Comparison of ENCODE assay signal across 15 cellular contexts in genomic region chr4:8612646-8613045, GRCh38. TPM values are rescaled to one million over a fixed set of nuclear protein-coding genes. Genes with fewer than 3 reads are reported as not detected.
A peak's percentile ranks its signal among the peaks of the same experiment; 100 is the strongest.
DNase-seq lines count a peak whose midpoint lies in the region; ATAC-seq and TF ChIP-seq lines count a peak whose summit lies in the region.
"Had no signal": no experiment of that assay in that cellular context is flagged by ENCODE, and none has a peak within 500 bp of the region (broad histone marks: within the 10 kb centered on the region; RNA-seq: fewer than 3 reads in every experiment).

No MANE protein-coding gene starts in this region.

- H3K9me3 ChIP-seq in heart right ventricle, result no peaks in the 10 kb centered on the region
- no peaks in the 10 kb centered on the region for H3K9me3 ChIP-seq in right cardiac atrium (ENCODE audit: control insufficient read depth, low read length)
- H3K9me3 ChIP-seq in neuronal stem cell (replicated peaks in 1 of 2; ENCODE audit: control insufficient read depth in 2 of 2, insufficient read depth in 1 of 2, low read depth in 1 of 2, low read length in 2 of 2), result peaks cover 0 to 2% of the 10 kb centered on the region in 2 donors
- H3K9me3 ChIP-seq in CD8-positive, alpha-beta memory T cell (ENCODE audit: low read length), result no peaks in the 10 kb centered on the region
- H3K9me3 ChIP-seq: Caco-2, HAP-1 had no signal

- H3K27me3 ChIP-seq in heart right ventricle (peaks cover 0 to 23% (median 7%) of the 10 kb centered on the region in 7 donors), right cardiac atrium (ENCODE audit: control insufficient read depth, insufficient read depth) (no peaks in the 10 kb centered on the region), neuronal stem cell (ENCODE audit: control insufficient read depth in 3 of 3, insufficient read depth in 3 of 3, low read depth in 1 of 3, low read length in 3 of 3) (peaks cover 0 to 11% (median 0%) of the 10 kb centered on the region in 3 experiments)
- no peaks in the 10 kb centered on the region for H3K27me3 ChIP-seq in CD8-positive, alpha-beta memory T cell (ENCODE audit: insufficient read depth, low read length, poor library complexity, severe bottlenecking)

- H3K4me1 ChIP-seq in heart right ventricle (peaks cover 0 to 43% (median 15%) of the 10 kb centered on the region in 9 donors), right cardiac atrium (ENCODE audit: control insufficient read depth, insufficient read depth, low read length) (no peaks in the 10 kb centered on the region), neuronal stem cell (ENCODE audit: control insufficient read depth in 2 of 2, insufficient read depth in 1 of 2, low read depth in 1 of 2, low read length in 2 of 2) (peaks cover 0 to 2% of the 10 kb centered on the region in 2 donors)
- no peaks in the 10 kb centered on the region for H3K4me1 ChIP-seq in CD8-positive, alpha-beta memory T cell (ENCODE audit: insufficient read depth, low read length)
- H3K4me1 ChIP-seq: Caco-2, HAP-1 had no signal

- DNase-seq in heart right ventricle (peak in 1 of 2 donors; percentile 2), cardiac septum (ENCODE audit: low spot score) (no peak), CD14-positive monocyte (ENCODE audit: low spot score) (peak; percentile 26), right cardiac atrium (peak in 2 of 3 donors; percentile 14 to 28), neuronal stem cell (ENCODE audit: low spot score) (no peak), occipital lobe (lab: John Stamatoyannopoulos, UW) (no peak)
- DNase-seq in CD8-positive, alpha-beta memory T cell, result no peak
- DNase-seq: ACHN; Caco-2; CD4-positive, CD25-positive, alpha-beta regulatory T cell; GM23248 had no signal

- H3K9ac ChIP-seq in neuronal stem cell (ENCODE audit: low read depth, low read length, poor library complexity), result peak overlapping the region; percentile 21
- H3K9ac ChIP-seq: GM23248 had no signal

- no peak overlapping the region for H2BK12ac ChIP-seq in neuronal stem cell (ENCODE audit: low read length)

- H2BK15ac ChIP-seq in neuronal stem cell (ENCODE audit: low read length), result no peak overlapping the region

- intact Hi-C loops in heart right ventricle (cut with DNase I), result loop anchor here in 1 of 10 donors (10.0 kb wide), 1 partner anchor 302 kb away; no protein-coding TSS in a partner anchor
- intact Hi-C loops in cardiac septum (cut with DNase I), result no loop called here
- intact Hi-C loops in CD14-positive monocyte (cut with micrococcal nuclease), result no loop called here
- intact Hi-C loops in right cardiac atrium (cut with DNase I), result loop anchor here in 1 of 4 donors (10.0 kb wide), 1 partner anchor 302 kb away; no protein-coding TSS in a partner anchor

- H4K8ac ChIP-seq in neuronal stem cell (ENCODE audit: low read depth, low read length), result no peak overlapping the region

- no peak overlapping the region for H3K4me3 Mint-ChIP-seq in CD14-positive monocyte
- no peak overlapping the region for H3K4me3 Mint-ChIP-seq in CD8-positive, alpha-beta memory T cell
- H3K4me3 Mint-ChIP-seq: CD4-positive, CD25-positive, alpha-beta regulatory T cell had no signal

- no peak overlapping the region for H2AFZ ChIP-seq in neuronal stem cell (ENCODE audit: low read length)
- H2AFZ ChIP-seq: GM23248 had no signal

- TF ChIP-seq CTCF in heart right ventricle (IDR thresholded peaks at IDR 0.05) (no peak), CD14-positive monocyte (IDR thresholded peaks at IDR 0.05) (no peak)

- no peak overlapping the region for H3K4me3 ChIP-seq in heart right ventricle
- H3K4me3 ChIP-seq in right cardiac atrium (ENCODE audit: low read length), result no peak overlapping the region
- no peak overlapping the region for H3K4me3 ChIP-seq in neuronal stem cell (ENCODE audit: low read length in 2 of 2)
- no peak overlapping the region for H3K4me3 ChIP-seq in CD8-positive, alpha-beta memory T cell (ENCODE audit: low read length)
- H3K4me3 ChIP-seq: GM23248, HAP-1 had no signal

- POLR2A ChIA-PET in CD8-positive, alpha-beta memory T cell (lab: Charles Lee), result no interaction called here

- H3K27me3 Mint-ChIP-seq in CD14-positive monocyte (ENCODE audit: low read depth in 3 of 3), result peaks cover 4 to 7% (median 6%) of the 10 kb centered on the region in 3 donors
- peaks cover 7 to 9% of the 10 kb centered on the region in 2 donors for H3K27me3 Mint-ChIP-seq in CD8-positive, alpha-beta memory T cell

- ATAC-seq in heart right ventricle, result no peak
- no peak for ATAC-seq in right cardiac atrium
- ATAC-seq in HG02759 (IDR thresholded peaks at IDR 0.05; ENCODE audit: unreplicated experiment), result no peak

- no peak overlapping the region for H2BK5ac ChIP-seq in neuronal stem cell (ENCODE audit: low read length)

- H3K79me1 ChIP-seq in neuronal stem cell (ENCODE audit: low read depth, low read length), result peaks cover 4% of the 10 kb centered on the region

- CTCF ChIA-PET in CD8-positive, alpha-beta memory T cell (lab: Charles Lee), result no interaction called here

- no peak overlapping the region for H4K91ac ChIP-seq in neuronal stem cell (ENCODE audit: low read depth, low read length, poor library complexity)

- H3K27ac ChIP-seq in heart right ventricle (peak overlapping the region in 7 of 10 donors; percentile 15 to 80 (median 61)), right cardiac atrium (ENCODE audit: low read length) (no peak overlapping the region), neuronal stem cell (replicated peaks; ENCODE audit: low read length) (no peak overlapping the region)
- no peak overlapping the region for H3K27ac ChIP-seq in CD8-positive, alpha-beta memory T cell (ENCODE audit: low read depth, low read length)
- H3K27ac ChIP-seq: GM23248 had no signal

- H3K36me3 ChIP-seq in heart right ventricle, result no peaks in the 10 kb centered on the region
- no peaks in the 10 kb centered on the region for H3K36me3 ChIP-seq in neuronal stem cell (replicated peaks in 1 of 2; ENCODE audit: control insufficient read depth in 2 of 2, insufficient read depth in 2 of 2, low read length in 2 of 2)
- H3K36me3 ChIP-seq in CD8-positive, alpha-beta memory T cell (ENCODE audit: insufficient read depth, low read length), result no peaks in the 10 kb centered on the region
- H3K36me3 ChIP-seq: HAP-1 had no signal

- H3K23ac ChIP-seq in neuronal stem cell (ENCODE audit: low read depth, low read length, poor library complexity), result peak overlapping the region; percentile 96

- no peak overlapping the region for H3K4ac ChIP-seq in neuronal stem cell (ENCODE audit: low read length)

- peaks cover 0 to 3% (median 0%) of the 10 kb centered on the region in 7 donors for H3K9me3 Mint-ChIP-seq in CD14-positive monocyte
- no peaks in the 10 kb centered on the region for H3K9me3 Mint-ChIP-seq in CD8-positive, alpha-beta memory T cell

- no peaks in the 10 kb centered on the region for H3K4me1 Mint-ChIP-seq in CD14-positive monocyte
- H3K4me1 Mint-ChIP-seq in CD8-positive, alpha-beta memory T cell, result no peaks in the 10 kb centered on the region

- 89% methylated on average over 8 of the region's 8 CpGs for WGBS in heart right ventricle, 2 donors
- 87% methylated on average over 8 of the region's 8 CpGs for WGBS in right cardiac atrium
- no CpG with 5 or more reads among the region's 8 CpGs for WGBS in neuronal stem cell (ENCODE audit: extremely low coverage in 2 of 2, insufficient read length in 2 of 2, insufficient replicate concordance in 1 of 2), 2 donors

- no peak overlapping the region for H3K27ac Mint-ChIP-seq in CD14-positive monocyte
- H3K27ac Mint-ChIP-seq in CD8-positive, alpha-beta memory T cell, result no peak overlapping the region
- H3K27ac Mint-ChIP-seq: CD4-positive, CD25-positive, alpha-beta regulatory T cell had no signal

- no peak overlapping the region for H3K14ac ChIP-seq in neuronal stem cell (ENCODE audit: low read length)

- H2BK120ac ChIP-seq in neuronal stem cell (ENCODE audit: low read depth, low read length), result no peak overlapping the region

- no peak overlapping the region for H2AK5ac ChIP-seq in neuronal stem cell (ENCODE audit: low read depth, low read length)

- H3K36me3 Mint-ChIP-seq in CD14-positive monocyte, result no peaks in the 10 kb centered on the region
- no peaks in the 10 kb centered on the region for H3K36me3 Mint-ChIP-seq in CD8-positive, alpha-beta memory T cell
- H3K36me3 Mint-ChIP-seq: CD4-positive, CD25-positive, alpha-beta regulatory T cell had no signal

- peak overlapping the region; percentile 38 for H3K18ac ChIP-seq in neuronal stem cell (ENCODE audit: low read length)

- no peak overlapping the region for H3K4me2 ChIP-seq in neuronal stem cell (ENCODE audit: insufficient read depth, low read length, poor library complexity, severe bottlenecking)

RNA-seq across cellular contexts. Expression of gene CPZ, which starts 20.1 kb away (rescaled TPM):
- under 1 TPM in 5 of 10 donors, not detected in 5; 0.12 to 0.85 (median 0.37) TPM for total RNA-seq in heart right ventricle
- under 1 TPM; 0.70 to 0.80 TPM for polyA plus RNA-seq in heart right ventricle
- total RNA-seq in cardiac septum, result 0.30 TPM
- polyA plus RNA-seq in CD14-positive monocyte, result not detected
- 1 to 10 TPM in 3 of 4 donors, under 1 TPM in 1; 0.34 to 1.3 (median 1.1) TPM for total RNA-seq in right cardiac atrium
- polyA plus RNA-seq in right cardiac atrium, result 1.5 TPM
- polyA plus RNA-seq in neuronal stem cell (2013, experiment 1 of 2), result 6.7 TPM
- polyA plus RNA-seq in neuronal stem cell (2013, experiment 2 of 2), result 6.7 TPM
- 3.9 TPM for total RNA-seq in occipital lobe
- total RNA-seq in CD8-positive, alpha-beta memory T cell, result not detected
- polyA plus RNA-seq in CD8-positive, alpha-beta memory T cell, result not detected
- total RNA-seq: CD4-positive, CD25-positive, alpha-beta regulatory T cell; HT-29 had no signal
- polyA plus RNA-seq: CD4-positive, CD25-positive, alpha-beta regulatory T cell had no signal

RNA-seq across cellular contexts. Expression of gene GPR78, which starts 32.5 kb away (rescaled TPM):
- under 1 TPM in 1 of 10 donors, not detected in 9; 0.12 TPM for total RNA-seq in heart right ventricle
- under 1 TPM in 1 of 2 donors, not detected in 1; 0.01 TPM for polyA plus RNA-seq in heart right ventricle
- total RNA-seq in cardiac septum, result not detected
- polyA plus RNA-seq in CD14-positive monocyte, result not detected
- under 1 TPM in 1 of 4 donors, not detected in 3; 0.12 TPM for total RNA-seq in right cardiac atrium
- 0.09 TPM for polyA plus RNA-seq in right cardiac atrium
- polyA plus RNA-seq in neuronal stem cell (2013, experiment 1 of 2), result 0.22 TPM
- 0.15 TPM for polyA plus RNA-seq in neuronal stem cell (2013, experiment 2 of 2)
- not detected for total RNA-seq in occipital lobe
- total RNA-seq in CD8-positive, alpha-beta memory T cell, result not detected
- polyA plus RNA-seq in CD8-positive, alpha-beta memory T cell, result not detected
- total RNA-seq: CD4-positive, CD25-positive, alpha-beta regulatory T cell; GM23248; H4; HT-29 had no signal
- polyA plus RNA-seq: CD4-positive, CD25-positive, alpha-beta regulatory T cell had no signal

Comparison
In these comparisons a context has a peak if more than half of its experiments do, and no peak if none do; other contexts are left out.
1. DNase-seq: peak in CD14-positive monocyte (single experiment) and right cardiac atrium (2 of 3); none in cardiac septum (single experiment), neuronal stem cell (single experiment), occipital lobe (single experiment) and CD8-positive, alpha-beta memory T cell (0 of 5).
2. H3K27ac ChIP-seq: peak in heart right ventricle (7 of 10); none in right cardiac atrium (single experiment), neuronal stem cell (single experiment) and CD8-positive, alpha-beta memory T cell (single experiment).